Comparison of ENCODE assay signal across 8 cellular contexts in genomic region chr4:6269651-6270511, GRCh38. TPM values are rescaled to one million over a fixed set of nuclear protein-coding genes. Genes with fewer than 3 reads are reported as not detected.
DNase-seq lines count a peak whose midpoint lies in the region; ATAC-seq and TF ChIP-seq lines count a peak whose summit lies in the region.

A gene with protein sequence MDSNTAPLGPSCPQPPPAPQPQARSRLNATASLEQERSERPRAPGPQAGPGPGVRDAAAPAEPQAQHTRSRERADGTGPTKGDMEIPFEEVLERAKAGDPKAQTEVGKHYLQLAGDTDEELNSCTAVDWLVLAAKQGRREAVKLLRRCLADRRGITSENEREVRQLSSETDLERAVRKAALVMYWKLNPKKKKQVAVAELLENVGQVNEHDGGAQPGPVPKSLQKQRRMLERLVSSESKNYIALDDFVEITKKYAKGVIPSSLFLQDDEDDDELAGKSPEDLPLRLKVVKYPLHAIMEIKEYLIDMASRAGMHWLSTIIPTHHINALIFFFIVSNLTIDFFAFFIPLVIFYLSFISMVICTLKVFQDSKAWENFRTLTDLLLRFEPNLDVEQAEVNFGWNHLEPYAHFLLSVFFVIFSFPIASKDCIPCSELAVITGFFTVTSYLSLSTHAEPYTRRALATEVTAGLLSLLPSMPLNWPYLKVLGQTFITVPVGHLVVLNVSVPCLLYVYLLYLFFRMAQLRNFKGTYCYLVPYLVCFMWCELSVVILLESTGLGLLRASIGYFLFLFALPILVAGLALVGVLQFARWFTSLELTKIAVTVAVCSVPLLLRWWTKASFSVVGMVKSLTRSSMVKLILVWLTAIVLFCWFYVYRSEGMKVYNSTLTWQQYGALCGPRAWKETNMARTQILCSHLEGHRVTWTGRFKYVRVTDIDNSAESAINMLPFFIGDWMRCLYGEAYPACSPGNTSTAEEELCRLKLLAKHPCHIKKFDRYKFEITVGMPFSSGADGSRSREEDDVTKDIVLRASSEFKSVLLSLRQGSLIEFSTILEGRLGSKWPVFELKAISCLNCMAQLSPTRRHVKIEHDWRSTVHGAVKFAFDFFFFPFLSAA (plus strand): TSS chr4:6269850. CDS start chr4:6277456, 7,606 bp downstream.

- intact Hi-C loops in left cardiac atrium (cut with DNase I), result loop anchor here in 1 of 2 donors (5.0 kb wide), 1 partner anchor 37 kb away; no protein-coding TSS in a partner anchor
- intact Hi-C loops in posterior cingulate gyrus (cut with DNase I), result loop anchor here (5.0 kb wide), 1 partner anchor 57 kb away; no protein-coding TSS in a partner anchor
- intact Hi-C loops in transverse colon (cut with DNase I; ENCODE audit: low total_unique reads), result no loop called here

- 0% methylated on average over 23 of the region's 99 CpGs; no CpG with 5 or more reads in 1 of the 2 donors for WGBS in transverse colon (ENCODE audit: low coverage in 1 of 2), 2 donors

- no peak for TF ChIP-seq EP300 in transverse colon (IDR thresholded peaks at IDR 0.05; ENCODE audit: low read depth)

- H3K9me3 ChIP-seq in T-helper 17 cell (ENCODE audit: control insufficient read depth, low read length, poor library complexity, severe bottlenecking) (no peaks in the 10 kb centered on the region), transverse colon (no peaks in the 10 kb centered on the region)

- no peaks in the 10 kb centered on the region for H3K36me3 ChIP-seq in transverse colon

- peaks cover 2% of the 10 kb centered on the region for H3K36me3 Mint-ChIP-seq in T-helper 17 cell (ENCODE audit: low read depth)

- H3K4me1 ChIP-seq in transverse colon, result peaks cover 30 to 49% (median 38%) of the 10 kb centered on the region in 4 donors

- TF ChIP-seq POLR2A in transverse colon (IDR thresholded peaks at IDR 0.05), result peak; percentile 81

- peak; percentile 99 for DNase-seq in GM12865 (ENCODE audit: low read depth)
- DNase-seq in NCI-H1417 treated with DMSO at 0.1 percent for 48 hours (lab: John Stamatoyannopoulos, UW), result peak; percentile 78
- DNase-seq in T-helper 17 cell, result peak; percentile 93 to 96 (median 95)
- peak; percentile 78 to 99 (median 97) for DNase-seq in amygdala (lab: John Stamatoyannopoulos, UW)
- DNase-seq in left cardiac atrium, result peak; percentile 99
- DNase-seq in posterior cingulate gyrus, result peak; percentile 98 to 100 (median 99)
- peak; percentile 99 for DNase-seq in transverse colon

- TF ChIP-seq CTCF in GM12865 (IDR thresholded peaks at IDR 0.05; ENCODE audit: insufficient read depth, low read depth, low read length, missing control alignments) (no peak), transverse colon (IDR thresholded peaks at IDR 0.05) (no peak)

- ATAC-seq in HG02678 (IDR thresholded peaks at IDR 0.05; ENCODE audit: unreplicated experiment) (peak; percentile 100), T-helper 17 cell (peak; percentile 100), left cardiac atrium (peak; percentile 98 to 99)

- peaks cover 7% of the 10 kb centered on the region for H3K27me3 Mint-ChIP-seq in T-helper 17 cell

- H3K27ac ChIP-seq in transverse colon, result peak within 1 kb of the TSS; percentile 81 to 94 (median 92)

- peak within 1 kb of the TSS; percentile 85 for H3K4me3 Mint-ChIP-seq in T-helper 17 cell

- peaks cover 18% of the 10 kb centered on the region for H3K4me1 Mint-ChIP-seq in T-helper 17 cell

- in situ Hi-C loops in transverse colon (cut with MboI; ENCODE audit: low pct_ligation_motif_present in 1 of 4, low pct_unique_long_range_greater_than_20kb in 1 of 4, low sequenced_read_pairs in 3 of 4), result loop anchor here in 1 of 4 donors (25.0 kb wide), 1 partner anchor 292 kb away; no protein-coding TSS in a partner anchor

- H3K4me3 ChIP-seq in GM12865 (ENCODE audit: low read depth, low read length) (peak within 1 kb of the TSS; percentile 64), transverse colon (peak within 1 kb of the TSS; percentile 60 to 97 (median 86))

- H3K27me3 ChIP-seq in transverse colon, result no peaks in the 10 kb centered on the region

- H3K27ac Mint-ChIP-seq in T-helper 17 cell, result peak within 1 kb of the TSS; percentile 6

RNA-seq across cellular contexts. Expression of the gene that starts here (rescaled TPM):
- total RNA-seq in T-helper 17 cell (1 to 10 TPM; 1.7 to 2.4 TPM), left cardiac atrium (10 to 100 TPM; 66.0 to 68.0 TPM), transverse colon (10 to 100 TPM; 11.5 to 23.5 (median 20.8) TPM)

Comparison
In these comparisons a context has a peak if more than half of its experiments do, and no peak if none do; other contexts are left out.
1. Peak in every context shown above with its lines: DNase-seq, ATAC-seq, H3K4me3 ChIP-seq and H3K27ac ChIP-seq.